ENCODE assay signal across 22 cellular contexts in the genomic region with DNA sequence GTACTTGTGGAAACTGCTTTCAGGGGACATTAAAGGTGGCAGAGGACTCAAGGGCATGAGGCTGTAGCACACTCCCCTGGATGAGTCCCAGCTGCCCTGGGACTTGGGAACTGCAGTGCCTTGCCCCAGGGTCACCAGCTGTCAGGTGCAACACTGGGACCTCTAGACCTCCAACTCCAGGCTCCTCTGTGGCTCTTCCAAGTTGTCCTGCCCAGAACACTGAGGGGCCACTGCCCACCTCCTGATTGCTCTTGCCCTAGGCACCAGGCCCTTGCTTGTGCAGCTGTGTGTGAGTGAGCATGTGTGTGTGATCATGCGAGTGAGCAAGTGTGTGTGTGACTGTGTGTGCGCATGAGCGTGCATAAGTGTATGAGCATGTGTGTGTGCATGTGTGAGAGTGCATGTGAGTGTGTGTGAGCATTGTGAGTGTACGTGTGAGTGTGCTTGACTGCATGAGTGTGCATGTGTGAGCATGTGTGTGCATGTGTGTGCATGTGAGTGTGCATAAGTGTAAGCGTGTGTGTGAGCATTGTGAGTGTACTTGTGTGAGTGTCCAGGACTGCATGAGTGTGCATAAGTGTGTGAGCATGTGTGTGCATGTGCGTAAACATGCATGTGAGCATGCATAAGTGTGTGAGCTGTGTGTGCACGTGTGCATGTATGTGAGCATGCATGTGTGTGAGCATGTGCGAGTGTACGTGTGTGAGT.
DNase-seq lines count a peak whose midpoint lies in the region; ATAC-seq, FAIRE-seq and TF ChIP-seq lines count a peak whose summit lies in the region.
"Had no signal": no experiment of that assay in that cellular context is flagged by ENCODE, and none has a peak within 500 bp of the region (broad histone marks: within the 10 kb centered on the region; RNA-seq: fewer than 3 reads in every experiment).

No MANE protein-coding gene starts in this region.

- H3K4me2 ChIP-seq in GM12878 (ENCODE audit: control insufficient read depth, insufficient read depth): no peak overlapping the region
- H3K4me2 ChIP-seq: BLaER1 had no signal

- SMC1A ChIA-PET in GM12878 (lab: Charles Lee; ENCODE audit: uncharacterized antibody, unreplicated experiment): no interaction called here

- TF ChIP-seq EP300 in GM12878 (IDR thresholded peaks at IDR 0.05; ENCODE audit: borderline replicate concordance in 1 of 2, control insufficient read depth in 1 of 2, low read depth in 2 of 2, low read length in 2 of 2): no peak

- no peaks in the 10 kb centered on the region for H3K36me3 ChIP-seq in GM12878 (ENCODE audit: control insufficient read depth in 2 of 2, insufficient read depth in 2 of 2, low read length in 1 of 2)
- H3K36me3 ChIP-seq in right lobe of liver: no peaks in the 10 kb centered on the region
- H3K36me3 ChIP-seq in spleen: no peaks in the 10 kb centered on the region
- H3K36me3 ChIP-seq: BLaER1, left ventricle myocardium inferior, MG63 had no signal

- H3K4me1 ChIP-seq in GM12878 (ENCODE audit: control insufficient read depth, insufficient read depth, low read length) (no peaks in the 10 kb centered on the region), right lobe of liver (no peaks in the 10 kb centered on the region), spleen (peaks cover 0 to 13% (median 0%) of the 10 kb centered on the region in 6 donors)
- H3K4me1 ChIP-seq: BLaER1, left ventricle myocardium inferior had no signal

- TF ChIP-seq POLR2A in GM12878 (IDR thresholded peaks at IDR 0.05; ENCODE audit: low read depth, low read length) (no peak), right lobe of liver (IDR thresholded peaks at IDR 0.05) (no peak), spleen (IDR thresholded peaks at IDR 0.05) (no peak)

- ATAC-seq in GM12878: no peak
- ATAC-seq in right lobe of liver: no peak
- ATAC-seq: activated CD8-positive, alpha-beta memory T cell treated with anti-CD3 and anti-CD28 coated beads, Interleukin-2, amount 10 ng/mL, durations not matched to agents 7 days and 5 days; HCT116; naive thymus-derived CD8-positive, alpha-beta T cell; stimulated activated memory B cell treated with anti-CD40 and anti-IgM and Interleukin-4, amounts not matched to agents 10 μg/mL and 1 μg/mL and 100 μg/mL, for 72 hours had no signal

- H3K9me3 ChIP-seq in GM12878 (replicated peaks; ENCODE audit: control insufficient read depth, insufficient read depth, low read length) (no peaks in the 10 kb centered on the region), right lobe of liver (no peaks in the 10 kb centered on the region), spleen (no peaks in the 10 kb centered on the region)
- H3K9me3 ChIP-seq: BLaER1, left ventricle myocardium inferior, MG63 had no signal

- FAIRE-seq in GM12878 (lab: Jason Lieb, UNC): no peak

- intact Hi-C loops in GM12878 (cut with micrococcal nuclease; ENCODE audit: unreplicated experiment) (no loop called here), right lobe of liver (cut with DNase I) (no loop called here), spleen (cut with DNase I; ENCODE audit: low total_unique reads) (no loop called here)

- in situ Hi-C loops in GM12878 (cut with MboI): no loop called here

- RAD21 ChIA-PET in GM12878 (lab: Charles Lee; ENCODE audit: unreplicated experiment): no interaction called here

- no peak for TF ChIP-seq CTCF in GM12878 (IDR thresholded peaks at IDR 0.05 in 2 of 3, conservative IDR thresholded peaks at IDR 0.05 in 1 of 3; ENCODE audit: control insufficient read depth in 2 of 3, extremely low read depth in 1 of 3, insufficient read depth in 1 of 3, low read depth in 3 of 3, low read length in 3 of 3)
- TF ChIP-seq CTCF in right lobe of liver (IDR thresholded peaks at IDR 0.05): no peak
- no peak for TF ChIP-seq CTCF in spleen (IDR thresholded peaks at IDR 0.05 in 8 of 11, conservative IDR thresholded peaks at IDR 0.05 in 3 of 11)
- TF ChIP-seq CTCF in RWPE1 (conservative IDR thresholded peaks at IDR 0.05; ENCODE audit: low read depth): no peak

- no peaks in the 10 kb centered on the region; a peak in 1 of 4 replicates for H3K27me3 ChIP-seq in GM12878 (replicated peaks in 1 of 2; ENCODE audit: control insufficient read depth in 2 of 2, insufficient read depth in 2 of 2, low read length in 1 of 2)
- no peaks in the 10 kb centered on the region for H3K27me3 ChIP-seq in right lobe of liver
- H3K27me3 ChIP-seq in spleen (replicated peaks in 1 of 7): no peaks in the 10 kb centered on the region
- H3K27me3 ChIP-seq: BLaER1, MG63 had no signal

- POLR2A ChIA-PET in GM12878 (lab: Charles Lee) (no interaction called here), RWPE1 (lab: Yijun Ruan, JAX; ENCODE audit: low non-redundant PET) (no interaction called here)

- DNase-seq in GOT3 (lab: John Stamatoyannopoulos, UW): peak; percentile 6
- no peak for DNase-seq in GM12878 (ENCODE audit: low read depth, low spot score)
- peak in 2 of 3 donors; percentile 11 to 29 for DNase-seq in right lobe of liver
- DNase-seq in spleen: peak; percentile 41
- DNase-seq in RWPE1 (ENCODE audit: low spot score): no peak
- no peak for DNase-seq in activated naive CD4-positive, alpha-beta T cell treated with Interleukin-2 at 50 U/mL for 16 hours
- no peak for DNase-seq in NCI-H2171 treated with DMSO at 0.1 percent for 48 hours (lab: John Stamatoyannopoulos, UW)
- DNase-seq: ACHN; activated CD4-positive, alpha-beta T cell treated with anti-CD3 and anti-CD28 coated beads, Interleukin-2, amount 10 ng/mL, durations not matched to agents 24 days and 14 days; activated CD8-positive, alpha-beta memory T cell treated with anti-CD3 and anti-CD28 coated beads, Interleukin-2, amount 10 ng/mL, durations not matched to agents 7 days and 5 days; GDM1; KBM-7; left ventricle myocardium inferior; NCI-H2029 treated with DMSO at 0.1 percent for 48 hours; NCI-H2227 treated with DMSO at 0.1 percent for 48 hours; SHP77 treated with DMSO at 0.1 percent for 48 hours; stimulated activated CD4-positive, alpha-beta T cell treated with anti-CD3 and anti-CD28 coated beads, Interleukin-4, amount 100 ng/mL, for 4 hours had no signal

- no peak overlapping the region for H3K9ac ChIP-seq in GM12878 (ENCODE audit: control insufficient read depth, insufficient read depth, low read length)
- H3K9ac ChIP-seq: BLaER1 had no signal

- no peak overlapping the region for H2AFZ ChIP-seq in GM12878 (ENCODE audit: control insufficient read depth, low read depth, low read length)

- H4K20me1 ChIP-seq in GM12878 (ENCODE audit: control insufficient read depth, insufficient read depth): no peaks in the 10 kb centered on the region
- H4K20me1 ChIP-seq: BLaER1 had no signal

- no peaks in the 10 kb centered on the region for H3K79me2 ChIP-seq in GM12878 (ENCODE audit: control insufficient read depth, insufficient read depth, low read length)

- H3K27ac ChIP-seq in GM12878 (ENCODE audit: control insufficient read depth, insufficient read depth) (no peak overlapping the region), right lobe of liver (no peak overlapping the region), spleen (no peak overlapping the region), RWPE1 (no peak overlapping the region)
- H3K27ac ChIP-seq: BLaER1, left ventricle myocardium inferior had no signal

- H3K4me3 ChIP-seq in GM12878 (no peak overlapping the region), right lobe of liver (no peak overlapping the region), spleen (no peak overlapping the region)
- H3K4me3 ChIP-seq: BLaER1, left ventricle myocardium inferior, MG63 had no signal

- BruUV-seq in GM12878 (replicated peaks; lab: Mats Ljungman, UMichigan): no TSS peak

- 44% methylated on average over 9 of the region's 9 CpGs for WGBS in GM12878 (ENCODE audit: insufficient coverage, insufficient replicate concordance, low lambda C conversion rate, missing lambda C conversion rate)
- 79% methylated on average over 6 of the region's 9 CpGs for WGBS in right lobe of liver (ENCODE audit: insufficient coverage, low coverage, low lambda C conversion rate, missing lambda C conversion rate)
- WGBS in spleen, 5 donors: 91 to 97% (median 92%) methylated on average over 9 of the region's 9 CpGs

- TF ChIP-seq RAD21 in GM12878 (IDR thresholded peaks at IDR 0.05; ENCODE audit: insufficient read depth, low read depth, low read length): no peak

- CTCF ChIA-PET in GM12878 (lab: Yijun Ruan, JAX): no interaction called here
- CTCF ChIA-PET in RWPE1 (lab: Yijun Ruan, JAX): no interaction called here

TF ChIP-seq in GM12878, 131 proteins besides CTCF, POLR2A, EP300 and RAD21:
- TF ChIP-seq IRF3 (IDR thresholded peaks at IDR 0.05) (no peak), TCF3 (IDR thresholded peaks at IDR 0.05; ENCODE audit: borderline replicate concordance, insufficient read depth, low read depth, low read length) (0 out of 2 replicates have a peak, but pooled peaks have one; percentile 39)
- TF ChIP-seq, protein P1, sequence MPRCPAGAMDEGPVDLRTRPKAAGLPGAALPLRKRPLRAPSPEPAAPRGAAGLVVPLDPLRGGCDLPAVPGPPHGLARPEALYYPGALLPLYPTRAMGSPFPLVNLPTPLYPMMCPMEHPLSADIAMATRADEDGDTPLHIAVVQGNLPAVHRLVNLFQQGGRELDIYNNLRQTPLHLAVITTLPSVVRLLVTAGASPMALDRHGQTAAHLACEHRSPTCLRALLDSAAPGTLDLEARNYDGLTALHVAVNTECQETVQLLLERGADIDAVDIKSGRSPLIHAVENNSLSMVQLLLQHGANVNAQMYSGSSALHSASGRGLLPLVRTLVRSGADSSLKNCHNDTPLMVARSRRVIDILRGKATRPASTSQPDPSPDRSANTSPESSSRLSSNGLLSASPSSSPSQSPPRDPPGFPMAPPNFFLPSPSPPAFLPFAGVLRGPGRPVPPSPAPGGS (IDR thresholded peaks at IDR 0.05; ENCODE audit: borderline replicate concordance, insufficient read depth, low read depth, low read length, poor library complexity, severe bottlenecking): peak; percentile 85

Comparison
In these comparisons a context has a peak if more than half of its experiments do, and no peak if none do; other contexts are left out.
1. DNase-seq: peak in GOT3 (single experiment), right lobe of liver (2 of 3) and spleen (single experiment); none in GM12878 (single experiment), RWPE1 (single experiment), activated naive CD4-positive, alpha-beta T cell treated with Interleukin-2 at 50 U/mL for 16 hours (single experiment) and NCI-H2171 treated with DMSO at 0.1 percent for 48 hours (single experiment).